In genomic region chr5:55593115-55593472, GRCh38 we compare ENCODE assay signal across 1 cellular context.
TF ChIP-seq lines count a peak whose summit lies in the region.

No MANE protein-coding gene starts in this region.

TF ChIP-seq in A549, 52 proteins besides CTCF, POLR2A, EP300 and RAD21 (continued from another document):
- no peak for TF ChIP-seq USF2 (IDR thresholded peaks at IDR 0.05)
- TF ChIP-seq SREBF2 (IDR thresholded peaks at IDR 0.05), result no peak
- TF ChIP-seq BCL3 (IDR thresholded peaks at IDR 0.05), result no peak
- no peak for TF ChIP-seq JUNB (IDR thresholded peaks at IDR 0.05)
- no peak for TF ChIP-seq FOSL2 (IDR thresholded peaks at IDR 0.05)
- no peak for TF ChIP-seq FOSL2 (CRISPR knock-in tag; IDR thresholded peaks at IDR 0.05)
- TF ChIP-seq CEBPB (IDR thresholded peaks at IDR 0.05), result no peak
- TF ChIP-seq PHF8 (IDR thresholded peaks at IDR 0.05; ENCODE audit: borderline replicate concordance, low read depth), result no peak
- no peak for TF ChIP-seq NR3C1 (IDR thresholded peaks at IDR 0.05)
- TF ChIP-seq MAFK (IDR thresholded peaks at IDR 0.05; ENCODE audit: partially characterized antibody), result no peak
- TF ChIP-seq GATA3 (IDR thresholded peaks at IDR 0.05; ENCODE audit: borderline replicate concordance), result no peak
- TF ChIP-seq ATOH8 (CRISPR knock-in tag; IDR thresholded peaks at IDR 0.05; ENCODE audit: low read depth), result no peak
- no peak for TF ChIP-seq SMC3 (IDR thresholded peaks at IDR 0.05)
- TF ChIP-seq NPAS2 (CRISPR knock-in tag; IDR thresholded peaks at IDR 0.05; ENCODE audit: borderline replicate concordance), result no peak
